In the genomic region with DNA sequence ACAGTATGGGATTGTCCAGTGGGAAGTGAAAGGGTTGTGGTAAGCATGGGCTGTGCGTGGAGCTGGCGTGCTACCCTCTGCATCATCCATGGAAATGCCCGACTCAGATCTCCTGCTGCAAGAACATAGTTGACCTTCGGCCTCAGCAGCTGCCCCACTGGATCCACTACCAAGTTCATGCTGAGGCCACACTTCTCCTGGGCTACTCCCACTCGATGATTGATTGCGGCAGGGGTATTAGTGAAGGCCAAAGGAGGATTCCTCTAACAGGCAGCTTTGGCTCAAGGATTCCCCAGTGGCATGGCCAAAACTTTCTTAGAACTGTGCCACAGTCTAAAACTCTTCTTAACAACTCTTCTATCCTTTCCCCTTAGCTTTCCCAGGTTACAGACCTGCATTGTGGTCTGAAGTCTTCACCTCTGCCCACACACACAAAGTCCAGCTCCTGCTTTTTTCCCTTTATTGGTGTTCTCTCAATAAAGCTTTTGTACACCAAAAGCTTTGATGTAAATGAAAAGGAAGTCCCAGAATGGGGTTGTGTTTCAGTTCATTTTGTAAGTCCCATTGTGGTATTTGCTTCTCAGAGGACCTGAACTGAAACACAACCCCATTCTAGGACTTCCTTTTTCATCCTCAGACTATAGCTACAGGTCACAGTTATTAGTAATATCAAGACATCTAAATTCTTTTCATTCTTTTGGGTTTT, we compare ENCODE assay signal across 11 cellular contexts. TPM values are rescaled to one million over a fixed set of nuclear protein-coding genes. Genes with fewer than 3 reads are reported as not detected.
DNase-seq lines count a peak whose midpoint lies in the region; ATAC-seq, FAIRE-seq and TF ChIP-seq lines count a peak whose summit lies in the region.
"Had no signal": no experiment of that assay in that cellular context is flagged by ENCODE, and none has a peak within 500 bp of the region (broad histone marks: within the 10 kb centered on the region; RNA-seq: fewer than 3 reads in every experiment).

No MANE protein-coding gene starts in this region.

- WGBS in lower leg skin, 2 donors = 86 to 87% methylated on average over 6 of the region's 6 CpGs
- 65 to 81% methylated on average over 6 of the region's 6 CpGs for WGBS in tibial nerve, 2 donors

- no peak overlapping the region for H3K4me2 ChIP-seq in astrocyte (ENCODE audit: low read length)

- H3K27me3 ChIP-seq in astrocyte (ENCODE audit: insufficient read depth, low read length) (no peaks in the 10 kb centered on the region), tibial nerve (no peaks in the 10 kb centered on the region)

- no peak for FAIRE-seq in astrocyte (lab: Jason Lieb, UNC)

- H3K4me3 ChIP-seq in astrocyte (ENCODE audit: insufficient read depth, low read depth, low read length) (no peak overlapping the region), lower leg skin (ENCODE audit: low read depth, poor library complexity, severe bottlenecking) (no peak overlapping the region), tibial nerve (no peak overlapping the region)

- no peaks in the 10 kb centered on the region for H3K9me3 Mint-ChIP-seq in astrocyte (ENCODE audit: unreplicated experiment)
- H3K9me3 Mint-ChIP-seq: central memory CD8-positive, alpha-beta T cell had no signal

- TF ChIP-seq CTCF in astrocyte (IDR thresholded peaks at IDR 0.05; ENCODE audit: insufficient read depth, low read depth, low read length) (no peak), lower leg skin (IDR thresholded peaks at IDR 0.05) (no peak), tibial nerve (IDR thresholded peaks at IDR 0.05) (no peak)

- no peak for TF ChIP-seq EP300 in tibial nerve (IDR thresholded peaks at IDR 0.05)

- H4K20me1 ChIP-seq in astrocyte (ENCODE audit: insufficient read depth, low read length) = no peaks in the 10 kb centered on the region

- no peaks in the 10 kb centered on the region for H3K36me3 Mint-ChIP-seq in astrocyte (ENCODE audit: low read depth, unreplicated experiment)

- H3K4me1 Mint-ChIP-seq in astrocyte (ENCODE audit: low read depth, unreplicated experiment) = peaks cover 17% of the 10 kb centered on the region

- intact Hi-C loops in lower leg skin (cut with DNase I; ENCODE audit: low total_unique reads) = no loop called here

- H3K79me2 ChIP-seq in astrocyte (ENCODE audit: insufficient read depth, low read length) = no peaks in the 10 kb centered on the region

- ATAC-seq in GM18502 (IDR thresholded peaks at IDR 0.05; ENCODE audit: poor library complexity, unreplicated experiment) (peak; percentile 82), GM21526 (IDR thresholded peaks at IDR 0.05; ENCODE audit: low FRiP score, unreplicated experiment) (peak; percentile 78), HG03378 (IDR thresholded peaks at IDR 0.05; ENCODE audit: unreplicated experiment) (peak; percentile 78)

- no peaks in the 10 kb centered on the region for H3K36me3 ChIP-seq in astrocyte (ENCODE audit: insufficient read depth, low read length)
- H3K36me3 ChIP-seq in tibial nerve = no peaks in the 10 kb centered on the region

- no peak overlapping the region for H3K9ac ChIP-seq in astrocyte (ENCODE audit: low read length)

- no peak for TF ChIP-seq POLR2A in lower leg skin (IDR thresholded peaks at IDR 0.05)
- TF ChIP-seq POLR2A in tibial nerve (IDR thresholded peaks at IDR 0.05) = no peak

- peak overlapping the region; percentile 53 for H3K27ac Mint-ChIP-seq in astrocyte (ENCODE audit: unreplicated experiment)

- H3K9me3 ChIP-seq in astrocyte (ENCODE audit: insufficient read depth, low read depth, low read length) (no peaks in the 10 kb centered on the region), tibial nerve (no peaks in the 10 kb centered on the region)

- DNase-seq in astrocyte (ENCODE audit: low read depth) = peak; percentile 11
- no peak for DNase-seq in lower leg skin (ENCODE audit: low spot score in 2 of 2)
- no peak for DNase-seq in NCI-H1417 treated with DMSO at 0.1 percent for 48 hours (lab: John Stamatoyannopoulos, UW)
- no peak for DNase-seq in putamen (ENCODE audit: low spot score)
- DNase-seq in tibial nerve (ENCODE audit: low spot score in 2 of 2) = no peak
- DNase-seq: EL, NCI-H1417 had no signal

- no peak overlapping the region for H2AFZ ChIP-seq in astrocyte (ENCODE audit: low read depth, low read length)

- no peak overlapping the region for H3K4me3 Mint-ChIP-seq in astrocyte (ENCODE audit: unreplicated experiment)
- H3K4me3 Mint-ChIP-seq: central memory CD8-positive, alpha-beta T cell had no signal

- no peak overlapping the region for H3K27ac ChIP-seq in astrocyte (ENCODE audit: low read depth, low read length)
- H3K27ac ChIP-seq in tibial nerve = no peak overlapping the region

- no peaks in the 10 kb centered on the region for H3K27me3 Mint-ChIP-seq in astrocyte (ENCODE audit: low read depth, unreplicated experiment)
- H3K27me3 Mint-ChIP-seq: central memory CD8-positive, alpha-beta T cell had no signal

- peaks cover 4% of the 10 kb centered on the region for H3K4me1 ChIP-seq in astrocyte (ENCODE audit: insufficient read depth, low read length)
- peaks cover 0 to 8% (median 7%) of the 10 kb centered on the region in 4 donors for H3K4me1 ChIP-seq in tibial nerve

RNA-seq across cellular contexts. Expression of gene TBC1D5, which starts 4.9 kb away (rescaled TPM):
- 22.7 and 23.0 TPM in 2 replicates for total RNA-seq in astrocyte
- 10 to 100 TPM; 51.9 to 66.8 (median 60.1) TPM for total RNA-seq in lower leg skin
- 100 to 1,000 TPM in 1 of 4 donors, 10 to 100 TPM in 3; 55.2 to 128 (median 79.4) TPM for total RNA-seq in tibial nerve
